Comparison of ENCODE assay signal across 39 cellular contexts in genomic region chr15:67369359-67369758, GRCh38.
"Had no signal": no experiment of that assay in that cellular context is flagged by ENCODE, and none has a peak within 500 bp of the region (broad histone marks: within the 10 kb centered on the region; RNA-seq: fewer than 3 reads in every experiment).

No MANE protein-coding gene starts in this region.

- H3K36me3 ChIP-seq: adrenal gland, ascending aorta, brain microvascular endothelial cell, breast epithelium, cardiac muscle cell had no signal

- H3K27ac ChIP-seq: adrenal gland, ascending aorta, body of pancreas, brain microvascular endothelial cell, breast epithelium, cardiac muscle cell had no signal

- H3K27me3 ChIP-seq: adrenal gland, ascending aorta, body of pancreas, brain microvascular endothelial cell, breast epithelium, cardiac muscle cell had no signal

- H3K4me3 ChIP-seq: adrenal gland, ascending aorta, body of pancreas, breast epithelium, cardiac muscle cell had no signal

- H3K27me3 Mint-ChIP-seq: activated naive CD4-positive, alpha-beta T cell treated with anti-CD3 and anti-CD28 coated beads, Interleukin-2, amount 50 U/mL, for 24 hours had no signal

- H3K4me1 ChIP-seq: adrenal gland, ascending aorta, body of pancreas, breast epithelium had no signal

- H3K4me3 Mint-ChIP-seq: activated naive CD4-positive, alpha-beta T cell treated with anti-CD3 and anti-CD28 coated beads for 36 hours; activated naive CD4-positive, alpha-beta T cell treated with anti-CD3 and anti-CD28 coated beads, Interleukin-2, amount 10 ng/mL, durations not matched to agents 7 days and 5 days; activated naive CD4-positive, alpha-beta T cell treated with anti-CD3 and anti-CD28 coated beads, Interleukin-2, amount 50 U/mL, for 24 hours; activated naive CD8-positive, alpha-beta T cell; activated naive CD8-positive, alpha-beta T cell treated with anti-CD3 and anti-CD28 coated beads for 36 hours; activated naive CD8-positive, alpha-beta T cell treated with anti-CD3 and anti-CD28 coated beads, Interleukin-2, amount 10 ng/mL, durations not matched to agents 7 days and 5 days; activated naive CD8-positive, alpha-beta T cell treated with anti-CD3 and anti-CD28 coated beads, Interleukin-2, amount 50 U/mL, for 24 hours; activated T-cell treated with anti-CD3 and anti-CD28 coated beads, Interleukin-2, amount 50 U/mL, for 24 hours; activated T-cell treated with anti-CD3 and anti-CD28 coated beads, Interleukin-2, amount 50 U/mL, for 4 hours; activated T-cell treated with anti-CD3 and anti-CD28 coated beads, Interleukin-2, amount 50 U/mL, for 72 hours; activated T-helper 1 cell treated with anti-CD3 and anti-CD28 coated beads, Interleukin-12 subunit alpha, Interleukin-12 subunit beta, Interleukin-2, Interleukin-4 antibody, amounts not matched to agents 30 ng/mL and 10 ng/mL and 1 ng/mL, durations not matched to agents 14 hours and 24 hours and 36 hours; activated T-helper 17 cell treated with anti-CD3 and anti-CD28 coated beads, Interleukin-2, amount 50 U/mL, for 72 hours; brain; central memory CD8-positive, alpha-beta T cell had no signal

- H3K9me3 ChIP-seq: adrenal gland, ascending aorta, body of pancreas, breast epithelium had no signal

- H3K4me1 Mint-ChIP-seq: activated naive CD4-positive, alpha-beta T cell treated with anti-CD3 and anti-CD28 coated beads, Interleukin-2, amount 10 ng/mL, durations not matched to agents 7 days and 5 days; activated naive CD4-positive, alpha-beta T cell treated with anti-CD3 and anti-CD28 coated beads, Interleukin-2, amount 50 U/mL, for 24 hours; activated naive CD8-positive, alpha-beta T cell treated with anti-CD3 and anti-CD28 coated beads for 36 hours; activated T-helper 17 cell treated with anti-CD3 and anti-CD28 coated beads, Interleukin-2, amount 50 U/mL, for 72 hours; central memory CD8-positive, alpha-beta T cell had no signal

- H3K27ac Mint-ChIP-seq: activated naive CD4-positive, alpha-beta T cell treated with anti-CD3 and anti-CD28 coated beads for 36 hours; activated naive CD4-positive, alpha-beta T cell treated with anti-CD3 and anti-CD28 coated beads, Interleukin-2, amount 10 ng/mL, durations not matched to agents 7 days and 5 days; activated naive CD4-positive, alpha-beta T cell treated with anti-CD3 and anti-CD28 coated beads, Interleukin-2, amount 50 U/mL, for 24 hours; activated naive CD4-positive, alpha-beta T cell treated with anti-CD3 and anti-CD28 coated beads, Interleukin-2, amount 50 U/mL, for 72 hours; activated naive CD8-positive, alpha-beta T cell; activated naive CD8-positive, alpha-beta T cell treated with anti-CD3 and anti-CD28 coated beads for 36 hours; activated naive CD8-positive, alpha-beta T cell treated with anti-CD3 and anti-CD28 coated beads, Interleukin-2, amount 10 ng/mL, durations not matched to agents 7 days and 5 days; activated naive CD8-positive, alpha-beta T cell treated with anti-CD3 and anti-CD28 coated beads, Interleukin-2, amount 50 U/mL, for 24 hours; activated T-cell treated with anti-CD3 and anti-CD28 coated beads, Interleukin-2, amount 50 U/mL, for 24 hours; activated T-cell treated with anti-CD3 and anti-CD28 coated beads, Interleukin-2, amount 50 U/mL, for 72 hours; activated T-helper 1 cell treated with anti-CD3 and anti-CD28 coated beads, Interleukin-12 subunit alpha, Interleukin-12 subunit beta, Interleukin-2, Interleukin-4 antibody, amounts not matched to agents 30 ng/mL and 10 ng/mL and 1 ng/mL, durations not matched to agents 14 hours and 24 hours and 36 hours; activated T-helper 17 cell treated with anti-CD3 and anti-CD28 coated beads, Interleukin-2, amount 50 U/mL, for 72 hours; activated T-helper 2 cell treated with anti-CD3 and anti-CD28 coated beads, Interferon-gamma antibody, Interleukin-2, Interleukin-4, amounts not matched to agents 10 μg/mL and 5 μg/mL and 100 μg/mL, durations not matched to agents 14 hours and 24 hours and 36 hours; brain had no signal

- FAIRE-seq: astrocyte, bronchial epithelial cell had no signal

- ATAC-seq: activated naive CD4-positive, alpha-beta T cell treated with anti-CD3 and anti-CD28 coated beads, Interleukin-2, amount 50 U/mL, for 72 hours; activated naive CD8-positive, alpha-beta T cell treated with anti-CD3 and anti-CD28 coated beads, Interleukin-2, amount 50 U/mL, for 24 hours; activated T-cell treated with anti-CD3 and anti-CD28 coated beads, Interleukin-2, amount 50 U/mL, for 4 hours; activated T-cell treated with anti-CD3 and anti-CD28 coated beads, Interleukin-2, amount 50 U/mL, for 72 hours; activated T-helper 17 cell treated with anti-CD3 and anti-CD28 coated beads, Interleukin-2, amount 50 U/mL, for 72 hours; body of pancreas had no signal

- H3K9me3 Mint-ChIP-seq: activated naive CD4-positive, alpha-beta T cell treated with anti-CD3 and anti-CD28 coated beads for 36 hours; activated naive CD4-positive, alpha-beta T cell treated with anti-CD3 and anti-CD28 coated beads, Interleukin-2, amount 10 ng/mL, durations not matched to agents 7 days and 5 days; activated naive CD4-positive, alpha-beta T cell treated with anti-CD3 and anti-CD28 coated beads, Interleukin-2, amount 50 U/mL, for 24 hours; activated naive CD4-positive, alpha-beta T cell treated with anti-CD3 and anti-CD28 coated beads, Interleukin-2, amount 50 U/mL, for 72 hours; activated naive CD8-positive, alpha-beta T cell treated with anti-CD3 and anti-CD28 coated beads for 36 hours; activated naive CD8-positive, alpha-beta T cell treated with anti-CD3 and anti-CD28 coated beads, Interleukin-2, amount 10 ng/mL, durations not matched to agents 7 days and 5 days; activated naive CD8-positive, alpha-beta T cell treated with anti-CD3 and anti-CD28 coated beads, Interleukin-2, amount 50 U/mL, for 24 hours; activated T-cell treated with anti-CD3 and anti-CD28 coated beads, Interleukin-2, amount 50 U/mL, for 24 hours; activated T-cell treated with anti-CD3 and anti-CD28 coated beads, Interleukin-2, amount 50 U/mL, for 4 hours; activated T-cell treated with anti-CD3 and anti-CD28 coated beads, Interleukin-2, amount 50 U/mL, for 72 hours; activated T-helper 1 cell treated with anti-CD3 and anti-CD28 coated beads, Interleukin-12 subunit alpha, Interleukin-12 subunit beta, Interleukin-2, Interleukin-4 antibody, amounts not matched to agents 30 ng/mL and 10 ng/mL and 1 ng/mL, durations not matched to agents 14 hours and 24 hours and 36 hours; activated T-helper 17 cell treated with anti-CD3 and anti-CD28 coated beads, Interleukin-2, amount 50 U/mL, for 72 hours; activated T-helper 2 cell treated with anti-CD3 and anti-CD28 coated beads, Interferon-gamma antibody, Interleukin-2, Interleukin-4, amounts not matched to agents 10 μg/mL and 5 μg/mL and 100 μg/mL, durations not matched to agents 14 hours and 24 hours and 36 hours; central memory CD8-positive, alpha-beta T cell had no signal

- DNase-seq: activated effector memory CD4-positive, alpha-beta T cell treated with anti-CD3 and anti-CD28 coated beads, Interleukin-2, amount 50 U/mL, for 16 hours; activated effector memory CD4-positive, alpha-beta T cell treated with Interleukin-2 at 50 U/mL for 16 hours; activated gamma-delta T cell; activated gamma-delta T cell treated with Interleukin-2 at 50 U/mL for 16 hours; activated naive CD4-positive, alpha-beta T cell; activated naive CD4-positive, alpha-beta T cell treated with anti-CD3 and anti-CD28 coated beads for 36 hours; activated naive CD4-positive, alpha-beta T cell treated with anti-CD3 and anti-CD28 coated beads, Interleukin-2, amount 10 ng/mL, durations not matched to agents 7 days and 5 days; activated naive CD4-positive, alpha-beta T cell treated with anti-CD3 and anti-CD28 coated beads, Interleukin-2, amount 50 U/mL, for 16 hours; activated naive CD4-positive, alpha-beta T cell treated with Interleukin-2 at 50 U/mL for 16 hours; activated naive CD8-positive, alpha-beta T cell treated with anti-CD3 and anti-CD28 coated beads for 36 hours; activated naive CD8-positive, alpha-beta T cell treated with anti-CD3 and anti-CD28 coated beads, Interleukin-2, amount 10 ng/mL, durations not matched to agents 7 days and 5 days; activated naive CD8-positive, alpha-beta T cell treated with anti-CD3 and anti-CD28 coated beads, Interleukin-2, amount 50 U/mL, for 24 hours; activated T-cell treated with anti-CD3 and anti-CD28 coated beads, Interleukin-2, amount 50 U/mL, for 24 hours; activated T-cell treated with anti-CD3 and anti-CD28 coated beads, Interleukin-2, amount 50 U/mL, for 4 hours; activated T-cell treated with anti-CD3 and anti-CD28 coated beads, Interleukin-2, amount 50 U/mL, for 48 hours; activated T-cell treated with anti-CD3 and anti-CD28 coated beads, Interleukin-2, amount 50 U/mL, for 72 hours; adrenal gland; amniotic stem cell; amygdala; anterior cingulate cortex; aorta; body of pancreas; brain microvascular endothelial cell; caudate nucleus; central memory CD4-positive, alpha-beta T cell; cerebellar nuclear complex had no signal

- H3K36me3 Mint-ChIP-seq: activated naive CD4-positive, alpha-beta T cell treated with anti-CD3 and anti-CD28 coated beads, Interleukin-2, amount 10 ng/mL, durations not matched to agents 7 days and 5 days; activated naive CD4-positive, alpha-beta T cell treated with anti-CD3 and anti-CD28 coated beads, Interleukin-2, amount 50 U/mL, for 24 hours; activated naive CD4-positive, alpha-beta T cell treated with anti-CD3 and anti-CD28 coated beads, Interleukin-2, amount 50 U/mL, for 72 hours; activated naive CD8-positive, alpha-beta T cell; activated naive CD8-positive, alpha-beta T cell treated with anti-CD3 and anti-CD28 coated beads for 36 hours; activated naive CD8-positive, alpha-beta T cell treated with anti-CD3 and anti-CD28 coated beads, Interleukin-2, amount 10 ng/mL, durations not matched to agents 7 days and 5 days; brain had no signal
